1 cellular context compared by ENCODE assay signal in genomic region chr10:62001898-62002297, GRCh38.
TF ChIP-seq lines count a peak whose summit lies in the region.

No MANE protein-coding gene starts in this region.

TF ChIP-seq in GM12878, 131 proteins besides CTCF, POLR2A, EP300 and RAD21 (continued from another document and continues in another):
- peak; percentile 41 for TF ChIP-seq SKIL (IDR thresholded peaks at IDR 0.05; ENCODE audit: low read depth, poor library complexity, severe bottlenecking)
- TF ChIP-seq BCL3 (IDR thresholded peaks at IDR 0.05; ENCODE audit: borderline replicate concordance, insufficient read depth, low read depth, low read length, poor library complexity, severe bottlenecking): no peak
- no peak for TF ChIP-seq POLR2AphosphoS2 (IDR thresholded peaks at IDR 0.05; ENCODE audit: low read depth, low read length)
- TF ChIP-seq TBL1XR1 (IDR thresholded peaks at IDR 0.05; ENCODE audit: low read depth, low read length): no peak
- TF ChIP-seq ZNF622 (IDR thresholded peaks at IDR 0.05): no peak
- TF ChIP-seq CHD4 (IDR thresholded peaks at IDR 0.05): no peak
- TF ChIP-seq KAT2A (conservative IDR thresholded peaks at IDR 0.05; ENCODE audit: control insufficient read depth, low read depth, low read length): no peak
- TF ChIP-seq RCOR1 (conservative IDR thresholded peaks at IDR 0.05; ENCODE audit: low read depth, low read length): no peak
- TF ChIP-seq E2F4 (IDR thresholded peaks at IDR 0.05; ENCODE audit: low read depth, low read length): no peak
- TF ChIP-seq SMC3 (IDR thresholded peaks at IDR 0.05; ENCODE audit: borderline replicate concordance, low read length): no peak
- TF ChIP-seq PAX5 (IDR thresholded peaks at IDR 0.05; ENCODE audit: borderline replicate concordance, low read depth, low read length): no peak
- TF ChIP-seq E2F8 (IDR thresholded peaks at IDR 0.05; ENCODE audit: low read depth, partially characterized antibody): no peak
- no peak for TF ChIP-seq CHD2 (IDR thresholded peaks at IDR 0.05; ENCODE audit: borderline replicate concordance, low read depth, low read length)
- TF ChIP-seq BHLHE40 (IDR thresholded peaks at IDR 0.05; ENCODE audit: borderline replicate concordance in 1 of 2, low read depth in 2 of 2, low read length in 1 of 2): no peak
- TF ChIP-seq POLR2AphosphoS5 (IDR thresholded peaks at IDR 0.05; ENCODE audit: low read length): no peak
- no peak for TF ChIP-seq RFX5 (IDR thresholded peaks at IDR 0.05; ENCODE audit: low read depth, low read length)
- TF ChIP-seq RBBP5 (conservative IDR thresholded peaks at IDR 0.05): no peak
- TF ChIP-seq IKZF1 (conservative IDR thresholded peaks at IDR 0.05): 0 out of 2 replicates have a peak, but pooled peaks have one; percentile 31
- TF ChIP-seq SMARCA5 (IDR thresholded peaks at IDR 0.05): no peak
- no peak for TF ChIP-seq JUND (IDR thresholded peaks at IDR 0.05; ENCODE audit: low read depth, low read length)
- TF ChIP-seq MEF2B (IDR thresholded peaks at IDR 0.05; ENCODE audit: partially characterized antibody, poor library complexity, severe bottlenecking): peak; percentile 61
- TF ChIP-seq MTA3 (IDR thresholded peaks at IDR 0.05; ENCODE audit: borderline replicate concordance, low read length): no peak
- no peak for TF ChIP-seq MYC (IDR thresholded peaks at IDR 0.05; ENCODE audit: insufficient read depth, insufficient read length, insufficient replicate concordance, low read length, severe bottlenecking)
- no peak for TF ChIP-seq ZSCAN29 (IDR thresholded peaks at IDR 0.05)
- no peak for TF ChIP-seq SIN3A (IDR thresholded peaks at IDR 0.05; ENCODE audit: low read depth, low read length)
- no peak for TF ChIP-seq SMAD5 (IDR thresholded peaks at IDR 0.05; ENCODE audit: low read depth)
- peak; percentile 65 for TF ChIP-seq ZNF217 (IDR thresholded peaks at IDR 0.05)
- no peak for TF ChIP-seq RELB (IDR thresholded peaks at IDR 0.05; ENCODE audit: low read depth)
- no peak for TF ChIP-seq BRCA1 (IDR thresholded peaks at IDR 0.05; ENCODE audit: low read depth, low read length)
- TF ChIP-seq PBX3 (IDR thresholded peaks at IDR 0.05; ENCODE audit: insufficient replicate concordance, low read depth, low read length): no peak
- no peak for TF ChIP-seq NFYA (IDR thresholded peaks at IDR 0.05; ENCODE audit: borderline replicate concordance, low read depth, low read length)
- TF ChIP-seq YY1 (IDR thresholded peaks at IDR 0.05; ENCODE audit: low read depth, low read length): no peak
- TF ChIP-seq IRF4 (IDR thresholded peaks at IDR 0.05; ENCODE audit: low read depth, low read length): no peak
- TF ChIP-seq FOS (IDR thresholded peaks at IDR 0.05; ENCODE audit: borderline replicate concordance, extremely low read depth, insufficient read length): no peak
- no peak for TF ChIP-seq NFXL1 (IDR thresholded peaks at IDR 0.05; ENCODE audit: borderline replicate concordance)
- no peak for TF ChIP-seq BCLAF1 (IDR thresholded peaks at IDR 0.05)
- TF ChIP-seq RELA (IDR thresholded peaks at IDR 0.05; ENCODE audit: borderline replicate concordance, partially characterized antibody): no peak
- TF ChIP-seq REST (IDR thresholded peaks at IDR 0.05; ENCODE audit: low read depth, low read length): no peak
- TF ChIP-seq GABPA (IDR thresholded peaks at IDR 0.05; ENCODE audit: low read depth): peak; percentile 42; the same call in 1 of the 2 replicates
- TF ChIP-seq WRNIP1 (IDR thresholded peaks at IDR 0.05; ENCODE audit: borderline replicate concordance, low read depth, low read length): no peak
- no peak for TF ChIP-seq TARDBP (IDR thresholded peaks at IDR 0.05; ENCODE audit: borderline replicate concordance)
- TF ChIP-seq PAX8 (IDR thresholded peaks at IDR 0.05): no peak
- no peak for TF ChIP-seq FOXK2 (IDR thresholded peaks at IDR 0.05)
- TF ChIP-seq SUPT20H (IDR thresholded peaks at IDR 0.05; ENCODE audit: borderline replicate concordance, control insufficient read depth, low read depth, low read length): no peak
- no peak for TF ChIP-seq ATF3 (IDR thresholded peaks at IDR 0.05; ENCODE audit: borderline replicate concordance, extremely low read depth, low read depth, low read length)
- no peak for TF ChIP-seq MXI1 (IDR thresholded peaks at IDR 0.05; ENCODE audit: low read depth, low read length)
